13 cellular contexts compared by ENCODE assay signal in the genomic region with DNA sequence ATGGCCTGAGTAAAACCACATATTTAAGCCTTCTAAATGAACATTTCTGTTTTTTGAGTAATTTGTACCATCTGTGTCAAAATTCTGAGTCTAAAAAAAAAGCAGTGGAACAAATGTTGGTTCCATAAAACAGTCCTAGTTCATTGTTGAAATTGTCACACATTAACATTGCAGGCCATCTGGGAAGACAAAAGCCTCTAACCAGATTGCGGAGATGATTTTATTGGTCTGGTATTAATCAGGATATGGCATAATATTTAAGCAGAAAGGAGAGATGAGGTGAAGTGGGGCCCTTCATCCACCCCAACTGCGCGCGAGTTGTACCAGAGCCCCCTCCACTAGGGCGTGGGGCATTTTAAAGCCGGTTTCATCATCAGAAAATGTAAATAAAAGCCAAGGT.
A peak's percentile ranks its signal among the peaks of the same experiment; 100 is the strongest.
DNase-seq lines count a peak whose midpoint lies in the region; ATAC-seq and TF ChIP-seq lines count a peak whose summit lies in the region.
"Had no signal": no experiment of that assay in that cellular context is flagged by ENCODE, and none has a peak within 500 bp of the region (broad histone marks: within the 10 kb centered on the region; RNA-seq: fewer than 3 reads in every experiment).

No MANE protein-coding gene starts in this region.

- H4K20me1 ChIP-seq in GM23338 (replicated peaks; ENCODE audit: insufficient read depth) (no peaks in the 10 kb centered on the region), neural progenitor cell (ENCODE audit: low read depth) (no peaks in the 10 kb centered on the region)
- H4K20me1 ChIP-seq: BLaER1 treated with 17β-estradiol and CSF1 and Interleukin-3, amounts not matched to agents 10 nM and 100 nM had no signal

- H3K4me3 Mint-ChIP-seq in GM23338, result no peak overlapping the region
- peak overlapping the region in 1 of 5 experiments; percentile 53 for H3K4me3 Mint-ChIP-seq in brain
- H3K4me3 Mint-ChIP-seq in neural progenitor cell, result peak overlapping the region; percentile 30
- H3K4me3 Mint-ChIP-seq: CD4-positive, CD25-positive, alpha-beta regulatory T cell had no signal

- H3K9me3 ChIP-seq in A673 (ENCODE audit: low read depth, low read length, poor library complexity, severe bottlenecking), result no peaks in the 10 kb centered on the region
- H3K9me3 ChIP-seq in neural progenitor cell (ENCODE audit: low read depth), result no peaks in the 10 kb centered on the region
- no peaks in the 10 kb centered on the region for H3K9me3 ChIP-seq in breast epithelium
- H3K9me3 ChIP-seq: BLaER1 treated with 17β-estradiol and CSF1 and Interleukin-3, amounts not matched to agents 10 nM and 100 nM had no signal

- peak overlapping the region; percentile 44 for H3K27ac ChIP-seq in A673 (ENCODE audit: low read depth, low read length, poor library complexity, severe bottlenecking)
- no peak overlapping the region for H3K27ac ChIP-seq in GM23338 (ENCODE audit: low read depth)
- H3K27ac ChIP-seq in neural progenitor cell, result no peak overlapping the region
- no peak overlapping the region for H3K27ac ChIP-seq in breast epithelium
- H3K27ac ChIP-seq: BLaER1 treated with 17β-estradiol and CSF1 and Interleukin-3, amounts not matched to agents 10 nM and 100 nM; HL-60 had no signal

- no peak for TF ChIP-seq POLR2A in breast epithelium (IDR thresholded peaks at IDR 0.05)

- CTCF ChIA-PET in A673 (lab: Charles Lee), result no interaction called here

- no peak overlapping the region for H3K4me2 ChIP-seq in GM23338
- H3K4me2 ChIP-seq in neural progenitor cell, result no peak overlapping the region
- H3K4me2 ChIP-seq: BLaER1 treated with 17β-estradiol and CSF1 and Interleukin-3, amounts not matched to agents 10 nM and 100 nM had no signal

- H3K9me3 Mint-ChIP-seq in GM23338, result no peaks in the 10 kb centered on the region
- H3K9me3 Mint-ChIP-seq in brain, result peaks cover 0 to 3% (median 0%) of the 10 kb centered on the region in 5 experiments
- no peaks in the 10 kb centered on the region for H3K9me3 Mint-ChIP-seq in neural progenitor cell

- POLR2A ChIA-PET in A673 (lab: Charles Lee; ENCODE audit: low non-redundant PET), result no interaction called here

- no peaks in the 10 kb centered on the region for H3K36me3 Mint-ChIP-seq in GM23338 (ENCODE audit: low read depth)
- H3K36me3 Mint-ChIP-seq in brain, result no peaks in the 10 kb centered on the region
- H3K36me3 Mint-ChIP-seq in neural progenitor cell, result no peaks in the 10 kb centered on the region
- H3K36me3 Mint-ChIP-seq: CD4-positive, CD25-positive, alpha-beta regulatory T cell had no signal

- DNase-seq in A673 (ENCODE audit: low spot score) (peak; percentile 27), GM23338 (ENCODE audit: low spot score) (no peak), neural progenitor cell (ENCODE audit: low spot score) (no peak), breast epithelium (ENCODE audit: low spot score in 2 of 2) (no peak), GOT3 (lab: John Stamatoyannopoulos, UW) (no peak)
- DNase-seq: Calu3; CD4-positive, CD25-positive, alpha-beta regulatory T cell; DMS 273 treated with DMSO at 0.1 percent for 48 hours; HCEC 1CT had no signal

- H3K9me2 ChIP-seq in GM23338 (ENCODE audit: insufficient read depth), result no peaks in the 10 kb centered on the region

- H3K27me3 ChIP-seq in A673 (replicated peaks; ENCODE audit: insufficient read depth, low read depth, low read length, poor library complexity) (no peaks in the 10 kb centered on the region), GM23338 (ENCODE audit: insufficient read depth) (no peaks in the 10 kb centered on the region), neural progenitor cell (no peaks in the 10 kb centered on the region), breast epithelium (peaks cover 0 to 8% of the 10 kb centered on the region in 2 donors)
- H3K27me3 ChIP-seq: BLaER1 treated with 17β-estradiol and CSF1 and Interleukin-3, amounts not matched to agents 10 nM and 100 nM had no signal

- peaks cover 20% of the 10 kb centered on the region for H3K4me1 ChIP-seq in A673 (ENCODE audit: insufficient read depth, low read length, poor library complexity, severe bottlenecking)
- H3K4me1 ChIP-seq in GM23338 (ENCODE audit: insufficient read depth), result no peaks in the 10 kb centered on the region
- H3K4me1 ChIP-seq in neural progenitor cell, result no peaks in the 10 kb centered on the region
- H3K4me1 ChIP-seq in breast epithelium, result no peaks in the 10 kb centered on the region
- H3K4me1 ChIP-seq: BLaER1 treated with 17β-estradiol and CSF1 and Interleukin-3, amounts not matched to agents 10 nM and 100 nM had no signal

- H2AFZ ChIP-seq in GM23338 (peak overlapping the region; percentile 60; the same call in 1 of the 2 replicates), neural progenitor cell (replicated peaks) (no peak overlapping the region)

- no peak overlapping the region for H3K4me3 ChIP-seq in A673 (ENCODE audit: low read depth, low read length, poor library complexity, severe bottlenecking)
- H3K4me3 ChIP-seq in GM23338, result no peak overlapping the region
- no peak overlapping the region for H3K4me3 ChIP-seq in neural progenitor cell
- no peak overlapping the region for H3K4me3 ChIP-seq in breast epithelium
- H3K4me3 ChIP-seq: BLaER1 treated with 17β-estradiol and CSF1 and Interleukin-3, amounts not matched to agents 10 nM and 100 nM had no signal

- BruUV-seq in A673 (replicated peaks; lab: Mats Ljungman, UMichigan), result no TSS peak

- intact Hi-C loops in A673 (cut with micrococcal nuclease; ENCODE audit: unreplicated experiment), result no loop called here
- intact Hi-C loops in breast epithelium (cut with DNase I; ENCODE audit: low total_unique reads), result no loop called here

- no peak overlapping the region for H3K9ac ChIP-seq in neural progenitor cell
- H3K9ac ChIP-seq: BLaER1 treated with 17β-estradiol and CSF1 and Interleukin-3, amounts not matched to agents 10 nM and 100 nM had no signal

- H3F3A ChIP-seq in GM23338 (replicated peaks; ENCODE audit: low read depth) (no peaks in the 10 kb centered on the region), neural progenitor cell (ENCODE audit: low read depth) (no peaks in the 10 kb centered on the region)

- H3K36me3 ChIP-seq in A673 (ENCODE audit: insufficient read depth, low read length, poor library complexity, severe bottlenecking), result no peaks in the 10 kb centered on the region
- H3K36me3 ChIP-seq in GM23338 (ENCODE audit: insufficient read depth), result no peaks in the 10 kb centered on the region
- no peaks in the 10 kb centered on the region for H3K36me3 ChIP-seq in neural progenitor cell
- no peaks in the 10 kb centered on the region for H3K36me3 ChIP-seq in breast epithelium
- H3K36me3 ChIP-seq: BLaER1 treated with 17β-estradiol and CSF1 and Interleukin-3, amounts not matched to agents 10 nM and 100 nM had no signal

- H3K27me3 Mint-ChIP-seq in GM23338 (ENCODE audit: insufficient read depth, low read depth, poor library complexity), result peaks cover 2% of the 10 kb centered on the region
- H3K27me3 Mint-ChIP-seq in brain, result peaks cover 6% of the 10 kb centered on the region
- H3K27me3 Mint-ChIP-seq in neural progenitor cell (ENCODE audit: insufficient read depth, low read depth), result peaks cover 2% of the 10 kb centered on the region

- H3K79me2 ChIP-seq in GM23338 (replicated peaks; ENCODE audit: insufficient read depth), result no peaks in the 10 kb centered on the region
- no peaks in the 10 kb centered on the region for H3K79me2 ChIP-seq in neural progenitor cell (ENCODE audit: low read depth)

- H3K27ac Mint-ChIP-seq in GM23338 (no peak overlapping the region), brain (peak overlapping the region in 3 of 5 experiments; percentile 37 to 79 (median 73)), neural progenitor cell (no peak overlapping the region)
- H3K27ac Mint-ChIP-seq: CD4-positive, CD25-positive, alpha-beta regulatory T cell had no signal

- H3K4me1 Mint-ChIP-seq in GM23338, result peaks cover 2% of the 10 kb centered on the region; the same call in 1 of the 3 replicates
- peaks cover 21% of the 10 kb centered on the region for H3K4me1 Mint-ChIP-seq in brain
- H3K4me1 Mint-ChIP-seq in neural progenitor cell, result peaks cover 16% of the 10 kb centered on the region
- H3K4me1 Mint-ChIP-seq: CD4-positive, CD25-positive, alpha-beta regulatory T cell had no signal

- TF ChIP-seq CTCF in A673 (conservative IDR thresholded peaks at IDR 0.05; ENCODE audit: low read depth, low read length) (no peak), GM23338 (conservative IDR thresholded peaks at IDR 0.05; ENCODE audit: low read depth in 2 of 2) (no peak), brain (conservative IDR thresholded peaks at IDR 0.05) (no peak), neural progenitor cell (IDR thresholded peaks at IDR 0.05) (no peak), breast epithelium (IDR thresholded peaks at IDR 0.05) (no peak)

- ATAC-seq in GM23338 (no peak), GM21515 (IDR thresholded peaks at IDR 0.05; ENCODE audit: unreplicated experiment) (no peak)

TF ChIP-seq in GM23338, 12 proteins besides CTCF, POLR2A, EP300 and RAD21:
- TF ChIP-seq ZNF114 (CRISPR knock-in tag; IDR thresholded peaks at IDR 0.05), result no peak

Comparison
In these comparisons a context has a peak if more than half of its experiments do, and no peak if none do; other contexts are left out.
1. H3K27ac Mint-ChIP-seq: peak in brain (3 of 5); none in GM23338 (single experiment) and neural progenitor cell (single experiment).